15 cellular contexts compared by ENCODE assay signal in genomic region chr4:145535202-145535601, GRCh38. TPM values are rescaled to one million over a fixed set of nuclear protein-coding genes. Genes with fewer than 3 reads are reported as not detected.
A peak's percentile ranks its signal among the peaks of the same experiment; 100 is the strongest.
DNase-seq lines count a peak whose midpoint lies in the region; ATAC-seq, FAIRE-seq and TF ChIP-seq lines count a peak whose summit lies in the region.
"Had no signal": no experiment of that assay in that cellular context is flagged by ENCODE, and none has a peak within 500 bp of the region (broad histone marks: within the 10 kb centered on the region; RNA-seq: fewer than 3 reads in every experiment).

No MANE protein-coding gene starts in this region.

- no peak overlapping the region for H4K8ac ChIP-seq in IMR-90 (ENCODE audit: low read depth in 2 of 2, low read length in 2 of 2)

- TF ChIP-seq RAD21 in IMR-90 (IDR thresholded peaks at IDR 0.05; ENCODE audit: low read length): no peak

- peaks cover 5% of the 10 kb centered on the region; the same call in 1 of the 2 replicates for H3K4me1 ChIP-seq in IMR-90 (ENCODE audit: control insufficient read depth, insufficient read depth, low read length)
- peaks cover 100% of the 10 kb centered on the region for H3K4me1 ChIP-seq in OCI-LY1 (ENCODE audit: insufficient read depth, low read length, severe bottlenecking)

- H3K79me1 ChIP-seq in IMR-90 (ENCODE audit: low read depth in 1 of 2, low read length in 2 of 2): peaks cover 11 to 12% of the 10 kb centered on the region in 2 experiments; a peak in 3 of 4 replicates

- H3K56ac ChIP-seq in IMR-90 (ENCODE audit: extremely low read depth, insufficient read depth, low read length): no peak overlapping the region

- H3K18ac ChIP-seq in IMR-90 (ENCODE audit: low read depth, low read length): no peak overlapping the region

- dilution Hi-C loops in IMR-90 (cut with HindIII; ENCODE audit: low sequenced_read_pairs, unreplicated experiment): no loop called here

- peaks cover 4% of the 10 kb centered on the region for H3K9me1 ChIP-seq in IMR-90 (ENCODE audit: insufficient read depth, low read length)

- no peak for FAIRE-seq in GM12892 (lab: Jason Lieb, UNC)
- FAIRE-seq: GM18507, HTR-8/SVneo had no signal

- in situ Hi-C loops in IMR-90 (cut with MboI; ENCODE audit: low sequenced_read_pairs): no loop called here

- CTCF ChIA-PET in IMR-90 (lab: Yijun Ruan, JAX): no interaction called here

- POLR2A ChIA-PET in IMR-90 (lab: Charles Lee; ENCODE audit: unreplicated experiment): no interaction called here

- TF ChIP-seq CTCF in IMR-90 (conservative IDR thresholded peaks at IDR 0.05; ENCODE audit: low read depth, low read length) (no peak), OCI-LY1 (IDR thresholded peaks at IDR 0.05; ENCODE audit: low read length) (no peak), epithelial cell of esophagus (IDR thresholded peaks at IDR 0.05; ENCODE audit: insufficient read depth, low read depth, low read length, missing control alignments) (no peak)

- H3K14ac ChIP-seq in IMR-90 (replicated peaks; ENCODE audit: low read depth, low read length): no peak overlapping the region

- intact Hi-C loops in IMR-90 (cut with micrococcal nuclease): no loop called here

- H3K4me2 ChIP-seq in IMR-90 (ENCODE audit: low read depth, low read length): no peak overlapping the region
- no peak overlapping the region for H3K4me2 ChIP-seq in OCI-LY1 (ENCODE audit: low read length)
- H3K4me2 ChIP-seq: BLaER1 had no signal

- H2BK5ac ChIP-seq in IMR-90 (ENCODE audit: low read depth, low read length, poor library complexity, severe bottlenecking): no peak overlapping the region

- H4K20me1 ChIP-seq in IMR-90 (ENCODE audit: insufficient read depth, low read length): no peaks in the 10 kb centered on the region
- no peaks in the 10 kb centered on the region for H4K20me1 ChIP-seq in OCI-LY1 (ENCODE audit: insufficient read depth, low read length)

- no TSS peak for BruUV-seq in IMR-90 (replicated peaks; lab: Mats Ljungman, UMichigan)

- peaks cover 3% of the 10 kb centered on the region; the same call in 1 of the 2 replicates for H3K36me3 ChIP-seq in IMR-90 (ENCODE audit: control insufficient read depth, insufficient read depth, low read length)
- peaks cover 72% of the 10 kb centered on the region for H3K36me3 ChIP-seq in OCI-LY1 (ENCODE audit: insufficient read depth, low read length)

- H4K91ac ChIP-seq in IMR-90 (ENCODE audit: insufficient read depth, low read depth, low read length): no peak overlapping the region

- no peak overlapping the region for H2AFZ ChIP-seq in IMR-90 (replicated peaks; ENCODE audit: low read length, poor library complexity)
- no peak overlapping the region for H2AFZ ChIP-seq in OCI-LY1 (ENCODE audit: low read length)
- H2AFZ ChIP-seq: GM23248 had no signal

- H2AK9ac ChIP-seq in IMR-90 (replicated peaks; ENCODE audit: low read depth, low read length, poor library complexity): no peak overlapping the region

- H3K9ac ChIP-seq in IMR-90 (ENCODE audit: low read depth, low read length) (no peak overlapping the region), OCI-LY1 (ENCODE audit: low read length) (no peak overlapping the region)
- H3K9ac ChIP-seq: BLaER1, GM23248 had no signal

- no peak overlapping the region for H3K4me3 ChIP-seq in IMR-90 (ENCODE audit: insufficient read depth, low read depth, low read length)
- H3K4me3 ChIP-seq in OCI-LY1 (ENCODE audit: low read depth, low read length, poor library complexity, severe bottlenecking): no peak overlapping the region
- no peak overlapping the region for H3K4me3 ChIP-seq in epithelial cell of esophagus (ENCODE audit: low read length)
- H3K4me3 ChIP-seq: BLaER1, GM23248 had no signal

- H3K9me2 ChIP-seq in OCI-LY1 (ENCODE audit: low read depth, low read length): no peaks in the 10 kb centered on the region

- H3K27ac ChIP-seq in IMR-90 (ENCODE audit: insufficient read depth, low read length) (no peak overlapping the region), OCI-LY1 (ENCODE audit: low read depth, low read length, poor library complexity, severe bottlenecking) (peak overlapping the region; percentile 2)
- H3K27ac ChIP-seq: BLaER1, GM23248 had no signal

- H3K27me3 ChIP-seq in IMR-90 (ENCODE audit: control insufficient read depth, insufficient read depth, low read length) (no peaks in the 10 kb centered on the region), OCI-LY1 (ENCODE audit: insufficient read depth, low read length) (no peaks in the 10 kb centered on the region)
- H3K27me3 ChIP-seq: BLaER1 had no signal

- no peak overlapping the region for H3K4ac ChIP-seq in IMR-90 (ENCODE audit: low read depth, low read length)

- no peaks in the 10 kb centered on the region for H3F3A ChIP-seq in OCI-LY1 (ENCODE audit: insufficient read depth, low read length)

- ATAC-seq in IMR-90 (ENCODE audit: low read depth): no peak
- ATAC-seq in HG03442 (IDR thresholded peaks at IDR 0.05; ENCODE audit: unreplicated experiment): no peak

- TF ChIP-seq POLR2A in IMR-90 (IDR thresholded peaks at IDR 0.05; ENCODE audit: low read depth, low read length): no peak
- TF ChIP-seq POLR2A in GM12892 (IDR thresholded peaks at IDR 0.05; ENCODE audit: low read depth, low read length): no peak

- WGBS in IMR-90 (ENCODE audit: extremely low coverage in 2 of 2, insufficient read length in 1 of 2), 2 experiments: no CpG with 5 or more reads among the region's 1 CpG

- no peak overlapping the region for H2BK20ac ChIP-seq in IMR-90 (ENCODE audit: low read depth, low read length)

- H3K23ac ChIP-seq in IMR-90 (ENCODE audit: low read depth, low read length): no peak overlapping the region

- no peak overlapping the region for H2BK15ac ChIP-seq in IMR-90 (ENCODE audit: low read depth, low read length)

- H3K9me3 ChIP-seq in IMR-90 (ENCODE audit: control insufficient read depth, insufficient read depth, low read length) (no peaks in the 10 kb centered on the region), OCI-LY1 (ENCODE audit: low read length) (no peaks in the 10 kb centered on the region)
- H3K9me3 ChIP-seq: BLaER1 had no signal

- peaks cover 95% of the 10 kb centered on the region for H3K79me2 ChIP-seq in OCI-LY1 (ENCODE audit: insufficient read depth, low read length)

- DNase-seq in IMR-90 (no peak), epithelial cell of esophagus (ENCODE audit: low read depth) (peak; percentile 66), GM12892 (ENCODE audit: insufficient read length) (no peak), SW480 (ENCODE audit: low spot score) (no peak)
- DNase-seq: AML-193; CD4-positive, CD25-positive, alpha-beta regulatory T cell; DMS53; GM23248; H9; KBM-7 had no signal

- no peak overlapping the region for H2BK120ac ChIP-seq in IMR-90 (ENCODE audit: low read depth, low read length)

- no peak overlapping the region for H4K5ac ChIP-seq in IMR-90 (ENCODE audit: low read depth, low read length)

- no peak overlapping the region for H2AK5ac ChIP-seq in IMR-90 (ENCODE audit: low read depth, low read length)

TF ChIP-seq in IMR-90, 13 proteins besides CTCF, POLR2A, EP300 and RAD21:
- no peak for TF ChIP-seq FOS (IDR thresholded peaks at IDR 0.05; ENCODE audit: low read depth, low read length)
- peak; percentile 62 for TF ChIP-seq CEBPB (IDR thresholded peaks at IDR 0.05; ENCODE audit: low read depth, low read length)
TF ChIP-seq in IMR-90: peak in this region for 1.

RNA-seq across cellular contexts. Expression of gene SMAD1, which starts 53.5 kb away (rescaled TPM):
- 17.6 and 20.8 TPM in 2 replicates for total RNA-seq in IMR-90 (2012; rRNA removed)
- polyA plus RNA-seq in IMR-90 (2012; rRNA removed): 11.6 and 12.2 TPM in 2 replicates
- 6.7 and 8.0 TPM in 2 replicates for polyA plus RNA-seq in IMR-90 (2012; cell fraction: cytosol; rRNA removed)
- 4.1 and 15.1 TPM in 2 replicates for polyA plus RNA-seq in IMR-90 (2012; cell fraction: nucleus; rRNA removed; ENCODE audit: low replicate concordance)
- polyA plus RNA-seq in GM12892 (2012; ENCODE audit: missing spikeins): 5.0 TPM
